In genomic region chr15:39511000-39511914, GRCh38 we compare ENCODE assay signal across 9 cellular contexts.
DNase-seq lines count a peak whose midpoint lies in the region; ATAC-seq and TF ChIP-seq lines count a peak whose summit lies in the region.
"Had no signal": no experiment of that assay in that cellular context is flagged by ENCODE, and none has a peak within 500 bp of the region (broad histone marks: within the 10 kb centered on the region; RNA-seq: fewer than 3 reads in every experiment).

No MANE protein-coding gene starts in this region.

- H3K27ac ChIP-seq in SJSA1 (no peak overlapping the region), foreskin keratinocyte (peak overlapping the region; percentile 37)
- H3K27ac ChIP-seq: PC-9 had no signal

- no peaks in the 10 kb centered on the region for H3K9me3 ChIP-seq in SJSA1 (replicated peaks)

- H3K27me3 ChIP-seq in SJSA1 (replicated peaks) = no peaks in the 10 kb centered on the region
- H3K27me3 ChIP-seq in foreskin keratinocyte = no peaks in the 10 kb centered on the region

- H3K4me3 ChIP-seq in SJSA1 = no peak overlapping the region
- H3K4me3 ChIP-seq: PC-9 had no signal

- no peak for TF ChIP-seq CTCF in foreskin keratinocyte (conservative IDR thresholded peaks at IDR 0.05)

- intact Hi-C loops in posterior vena cava (cut with DNase I) = loop anchor here in 1 of 2 donors (10.0 kb wide), 1 partner anchor 64 kb away; no protein-coding TSS in a partner anchor

- no peak overlapping the region for H3K4me3 Mint-ChIP-seq in stimulated activated memory B cell treated with anti-CD40 and anti-IgM and Interleukin-4, amounts not matched to agents 10 μg/mL and 1 μg/mL and 100 μg/mL, for 72 hours

- peaks cover 19% of the 10 kb centered on the region for H3K4me1 ChIP-seq in SJSA1 (replicated peaks)
- H3K4me1 ChIP-seq in foreskin keratinocyte = no peaks in the 10 kb centered on the region

- H3K36me3 Mint-ChIP-seq in stimulated activated memory B cell treated with anti-CD40 and anti-IgM and Interleukin-4, amounts not matched to agents 10 μg/mL and 1 μg/mL and 100 μg/mL, for 72 hours = no peaks in the 10 kb centered on the region

- H3K36me3 ChIP-seq in SJSA1 = no peaks in the 10 kb centered on the region

- H3K27me3 Mint-ChIP-seq in stimulated activated memory B cell treated with anti-CD40 and anti-IgM and Interleukin-4, amounts not matched to agents 10 μg/mL and 1 μg/mL and 100 μg/mL, for 72 hours = peaks cover 16% of the 10 kb centered on the region

- ATAC-seq in foreskin keratinocyte = peak; percentile 93
- no peak for ATAC-seq in stimulated activated memory B cell treated with anti-CD40 and anti-IgM and Interleukin-4, amounts not matched to agents 10 μg/mL and 1 μg/mL and 100 μg/mL, for 72 hours

- H3K9me3 Mint-ChIP-seq in stimulated activated memory B cell treated with anti-CD40 and anti-IgM and Interleukin-4, amounts not matched to agents 10 μg/mL and 1 μg/mL and 100 μg/mL, for 72 hours = peaks cover 7% of the 10 kb centered on the region

- no peak overlapping the region for H3K27ac Mint-ChIP-seq in stimulated activated memory B cell treated with anti-CD40 and anti-IgM and Interleukin-4, amounts not matched to agents 10 μg/mL and 1 μg/mL and 100 μg/mL, for 72 hours

- H3K4me1 Mint-ChIP-seq in stimulated activated memory B cell treated with anti-CD40 and anti-IgM and Interleukin-4, amounts not matched to agents 10 μg/mL and 1 μg/mL and 100 μg/mL, for 72 hours = no peaks in the 10 kb centered on the region

- peak; percentile 88 for DNase-seq in Daoy (ENCODE audit: low read depth)
- DNase-seq in SJSA1 (ENCODE audit: low read depth in 1 of 2, low spot score in 2 of 2) = peak; percentile 66 to 81
- peak in 1 of 2 donors; percentile 39 for DNase-seq in foreskin keratinocyte
- DNase-seq in posterior vena cava (ENCODE audit: low spot score) = peak; percentile 92
- DNase-seq in pons (ENCODE audit: low spot score) = no peak
- no peak for DNase-seq in cerebellar cortex (ENCODE audit: low spot score)
- no peak for DNase-seq in activated CD4-positive, alpha-beta T cell treated with anti-CD3 and anti-CD28 coated beads for 48 hours

Comparison
In these comparisons a context has a peak if more than half of its experiments do, and no peak if none do; other contexts are left out.
1. DNase-seq: peak in Daoy (single experiment), SJSA1 (2 of 2) and posterior vena cava (single experiment); none in pons (single experiment), cerebellar cortex (single experiment) and activated CD4-positive, alpha-beta T cell treated with anti-CD3 and anti-CD28 coated beads for 48 hours (single experiment).